Comparison of ENCODE assay signal across 1 cellular context in the genomic region with DNA sequence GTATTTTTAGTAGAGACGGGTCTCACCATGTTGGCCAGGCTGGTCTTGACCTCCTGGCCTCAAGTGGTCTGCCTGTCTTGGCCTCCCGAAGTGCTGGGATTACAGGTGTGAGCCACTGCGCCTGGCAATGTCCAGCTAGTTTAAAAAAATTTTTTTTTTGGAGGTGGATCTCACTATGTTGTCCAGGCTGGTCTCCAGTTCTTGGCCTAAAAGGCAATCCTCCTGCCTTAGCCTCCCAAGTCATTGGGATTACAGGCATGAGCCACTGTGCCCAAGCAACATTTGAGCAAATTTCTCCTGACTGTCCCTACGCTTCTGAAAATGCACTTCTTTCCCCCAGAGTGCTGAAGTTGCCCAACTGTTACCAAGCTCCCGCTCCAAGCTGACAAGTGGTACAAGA.
A peak's percentile ranks its signal among the peaks of the same experiment; 100 is the strongest.
TF ChIP-seq lines count a peak whose summit lies in the region.

No MANE protein-coding gene starts in this region.

TF ChIP-seq in HepG2, 621 proteins besides CTCF, POLR2A, EP300 and RAD21:
- TF ChIP-seq ZNF34 (CRISPR knock-in tag; IDR thresholded peaks at IDR 0.05; ENCODE audit: borderline replicate concordance), result no peak
- TF ChIP-seq ZNF121 (CRISPR knock-in tag; IDR thresholded peaks at IDR 0.05), result peak; percentile 53; the same call in 1 of the 2 replicates
